Comparison of ENCODE assay signal across 16 cellular contexts in the genomic region with DNA sequence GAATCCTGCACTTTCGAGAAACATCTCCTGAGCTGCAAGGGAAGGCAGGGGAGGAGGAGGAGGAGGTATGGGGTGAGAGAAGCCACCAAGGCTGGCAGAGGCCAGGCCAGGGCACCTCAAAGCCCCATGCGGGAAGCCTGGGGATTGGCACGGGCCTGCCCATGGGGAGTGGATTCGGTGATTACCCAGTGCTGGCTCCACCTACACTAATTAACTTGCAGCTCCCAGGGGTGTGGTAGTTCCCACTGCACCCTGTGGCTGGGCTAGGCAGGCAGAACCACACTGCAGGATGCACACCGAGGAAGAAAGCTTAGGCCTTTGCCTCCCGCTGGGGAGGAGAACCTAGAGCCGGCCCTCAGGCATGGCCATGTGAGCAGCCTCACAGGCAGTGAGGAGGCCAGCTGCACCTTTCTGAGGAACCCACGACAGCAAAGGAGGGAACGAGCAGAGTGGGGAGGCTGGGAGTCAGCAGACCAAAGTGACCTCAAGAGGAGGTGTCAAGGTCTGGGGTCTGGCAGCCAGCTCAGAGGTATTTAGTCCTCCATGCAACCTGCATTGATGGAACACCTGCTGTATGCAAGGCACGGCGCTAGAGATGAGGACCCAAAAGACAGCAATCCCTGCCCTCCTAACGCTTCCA. TPM values are rescaled to one million over a fixed set of nuclear protein-coding genes. Genes with fewer than 3 reads are reported as not detected.
DNase-seq lines count a peak whose midpoint lies in the region; ATAC-seq, FAIRE-seq and TF ChIP-seq lines count a peak whose summit lies in the region.
"Had no signal": no experiment of that assay in that cellular context is flagged by ENCODE, and none has a peak within 500 bp of the region (broad histone marks: within the 10 kb centered on the region; RNA-seq: fewer than 3 reads in every experiment).

No MANE protein-coding gene starts in this region.

- H3K9ac ChIP-seq in HepG2 (ENCODE audit: insufficient read depth, low read depth, low read length) = no peak overlapping the region
- H3K9ac ChIP-seq in neuronal stem cell (ENCODE audit: low read depth, low read length, poor library complexity) = no peak overlapping the region
- H3K9ac ChIP-seq: GM23248 had no signal

- intact Hi-C loops in right lobe of liver (cut with DNase I) = no loop called here
- intact Hi-C loops in HepG2 (cut with micrococcal nuclease; ENCODE audit: unreplicated experiment) = no loop called here
- intact Hi-C loops in activated B cell treated with CpG ODN at 0.5 μM for 24 hours (cut with micrococcal nuclease) = no loop called here

- H3K4me2 ChIP-seq in HepG2 (ENCODE audit: low read depth, low read length) (no peak overlapping the region), neuronal stem cell (ENCODE audit: insufficient read depth, low read length, poor library complexity, severe bottlenecking) (no peak overlapping the region)

- H3K4me3 Mint-ChIP-seq in activated B cell treated with CpG ODN at 0.5 μM for 24 hours = no peak overlapping the region
- H3K4me3 Mint-ChIP-seq in activated CD4-positive, alpha-beta memory T cell treated with anti-CD3 and anti-CD28 coated beads, Interleukin-2, amount 10 ng/mL, durations not matched to agents 7 days and 5 days = no peak overlapping the region
- H3K4me3 Mint-ChIP-seq: CD4-positive, alpha-beta T cell had no signal

- H4K91ac ChIP-seq in neuronal stem cell (ENCODE audit: low read depth, low read length, poor library complexity) = peak overlapping the region; percentile 1

- H3K23ac ChIP-seq in neuronal stem cell (ENCODE audit: low read depth, low read length, poor library complexity) = peak overlapping the region; percentile 48

- H3K4me3 ChIP-seq in right lobe of liver (no peak overlapping the region), HepG2 (replicated peaks in 1 of 3; ENCODE audit: insufficient read depth in 1 of 3, low read depth in 2 of 3, low read length in 3 of 3) (no peak overlapping the region), neuronal stem cell (ENCODE audit: low read length in 2 of 2) (no peak overlapping the region), upper lobe of left lung (no peak overlapping the region)
- H3K4me3 ChIP-seq: GM12878, GM23248 had no signal

- no peak overlapping the region for H2BK12ac ChIP-seq in neuronal stem cell (ENCODE audit: low read length)

- H3K27me3 ChIP-seq in right lobe of liver (no peaks in the 10 kb centered on the region), HepG2 (ENCODE audit: control insufficient read depth in 1 of 2, insufficient read depth in 2 of 2, low read length in 2 of 2) (peaks cover 7 to 48% of the 10 kb centered on the region in 2 experiments; a peak in 4 of 5 replicates), neuronal stem cell (ENCODE audit: control insufficient read depth in 3 of 3, insufficient read depth in 3 of 3, low read depth in 1 of 3, low read length in 3 of 3) (peaks cover 0 to 31% (median 0%) of the 10 kb centered on the region in 3 experiments), upper lobe of left lung (no peaks in the 10 kb centered on the region)

- H3K4me1 ChIP-seq in right lobe of liver (no peaks in the 10 kb centered on the region), HepG2 (ENCODE audit: insufficient read depth, low read length) (no peaks in the 10 kb centered on the region), neuronal stem cell (ENCODE audit: control insufficient read depth in 2 of 2, insufficient read depth in 1 of 2, low read depth in 1 of 2, low read length in 2 of 2) (peaks cover 0 to 11% of the 10 kb centered on the region in 2 donors), upper lobe of left lung (peaks cover 0 to 11% (median 5%) of the 10 kb centered on the region in 4 donors)

- CTCF ChIA-PET in HepG2 (lab: Yijun Ruan, JAX; ENCODE audit: low intra/inter-chr PET ratio, low total read pairs) = no interaction called here
- CTCF ChIA-PET in activated B cell treated with CpG ODN at 0.5 μM for 24 hours (lab: Charles Lee) = no interaction called here
- CTCF ChIA-PET in activated CD4-positive, alpha-beta memory T cell treated with anti-CD3 and anti-CD28 coated beads, Interleukin-2, amount 10 ng/mL, durations not matched to agents 7 days and 5 days (lab: Charles Lee) = no interaction called here

- H2AK5ac ChIP-seq in neuronal stem cell (ENCODE audit: low read depth, low read length) = no peak overlapping the region

- no peak overlapping the region for H4K8ac ChIP-seq in neuronal stem cell (ENCODE audit: low read depth, low read length)

- peak overlapping the region; percentile 70 for H2BK5ac ChIP-seq in neuronal stem cell (ENCODE audit: low read length)

- TF ChIP-seq CTCF in right lobe of liver (IDR thresholded peaks at IDR 0.05) (no peak), HepG2 (CRISPR knock-in tag; IDR thresholded peaks at IDR 0.05) (no peak), activated B cell treated with CpG ODN at 0.5 μM for 24 hours (IDR thresholded peaks at IDR 0.05) (no peak), upper lobe of left lung (IDR thresholded peaks at IDR 0.05) (no peak)

- TF ChIP-seq POLR2A in right lobe of liver (IDR thresholded peaks at IDR 0.05) (no peak), HepG2 (IDR thresholded peaks at IDR 0.05; ENCODE audit: insufficient read depth in 1 of 2, low read depth in 2 of 2, low read length in 2 of 2) (no peak), upper lobe of left lung (IDR thresholded peaks at IDR 0.05) (no peak)

- no peaks in the 10 kb centered on the region for H3K79me2 ChIP-seq in HepG2 (ENCODE audit: insufficient read depth, low read length)

- H3K27ac Mint-ChIP-seq in activated B cell treated with CpG ODN at 0.5 μM for 24 hours = no peak overlapping the region
- H3K27ac Mint-ChIP-seq in activated CD4-positive, alpha-beta memory T cell treated with anti-CD3 and anti-CD28 coated beads, Interleukin-2, amount 10 ng/mL, durations not matched to agents 7 days and 5 days = no peak overlapping the region
- H3K27ac Mint-ChIP-seq: CD4-positive, alpha-beta T cell had no signal

- H3K9me3 ChIP-seq in right lobe of liver (no peaks in the 10 kb centered on the region), HepG2 (ENCODE audit: low read length) (no peaks in the 10 kb centered on the region), neuronal stem cell (replicated peaks in 1 of 2; ENCODE audit: control insufficient read depth in 2 of 2, insufficient read depth in 1 of 2, low read depth in 1 of 2, low read length in 2 of 2) (peaks cover 0 to 2% of the 10 kb centered on the region in 2 donors), upper lobe of left lung (no peaks in the 10 kb centered on the region)

- peak; percentile 13 to 35 (median 27) for DNase-seq in right lobe of liver
- DNase-seq in HepG2 (ENCODE audit: low spot score) = no peak
- peak; percentile 9 for DNase-seq in activated B cell treated with CpG ODN at 0.5 μM for 24 hours
- DNase-seq in neuronal stem cell (ENCODE audit: low spot score) = no peak
- no peak for DNase-seq in upper lobe of left lung
- DNase-seq in activated CD4-positive, alpha-beta memory T cell treated with anti-CD3 and anti-CD28 coated beads, Interleukin-2, amount 10 ng/mL, durations not matched to agents 7 days and 5 days = no peak
- DNase-seq: ACHN; Calu3; CD4-positive, alpha-beta T cell; GM23248; NCI-H1417 treated with DMSO at 0.1 percent for 48 hours; NCI-H345; NCI-H748 treated with DMSO at 0.1 percent for 48 hours; PC-3 had no signal

- FAIRE-seq in HepG2 (lab: Jason Lieb, UNC) = no peak
- FAIRE-seq: GM12878 had no signal

- peak overlapping the region; percentile 60 for H3K18ac ChIP-seq in neuronal stem cell (ENCODE audit: low read length)

- H3K79me1 ChIP-seq in neuronal stem cell (ENCODE audit: low read depth, low read length) = no peaks in the 10 kb centered on the region

- H3K36me3 Mint-ChIP-seq in activated B cell treated with CpG ODN at 0.5 μM for 24 hours (ENCODE audit: low read depth) = no peaks in the 10 kb centered on the region
- no peaks in the 10 kb centered on the region for H3K36me3 Mint-ChIP-seq in activated CD4-positive, alpha-beta memory T cell treated with anti-CD3 and anti-CD28 coated beads, Interleukin-2, amount 10 ng/mL, durations not matched to agents 7 days and 5 days (ENCODE audit: low read depth)

- H2AFZ ChIP-seq in HepG2 (ENCODE audit: low read length) (no peak overlapping the region), neuronal stem cell (ENCODE audit: low read length) (no peak overlapping the region)
- H2AFZ ChIP-seq: GM23248 had no signal

- peaks cover 2% of the 10 kb centered on the region for H3K27me3 Mint-ChIP-seq in activated B cell treated with CpG ODN at 0.5 μM for 24 hours
- no peaks in the 10 kb centered on the region for H3K27me3 Mint-ChIP-seq in activated CD4-positive, alpha-beta memory T cell treated with anti-CD3 and anti-CD28 coated beads, Interleukin-2, amount 10 ng/mL, durations not matched to agents 7 days and 5 days

- H2BK120ac ChIP-seq in neuronal stem cell (ENCODE audit: low read depth, low read length) = no peak overlapping the region

- in situ Hi-C loops in HepG2 (cut with HindIII; ENCODE audit: extremely low pct_ligation_motif_present, low pct_unique_long_range_greater_than_20kb) = no loop called here

- BruUV-seq in HepG2 (replicated peaks; lab: Mats Ljungman, UMichigan) = no TSS peak

- ATAC-seq in right lobe of liver (no peak), HepG2 (no peak), activated B cell treated with CpG ODN at 0.5 μM for 24 hours (ENCODE audit: low read depth) (no peak), HG03442 (IDR thresholded peaks at IDR 0.05; ENCODE audit: unreplicated experiment) (no peak), upper lobe of left lung (ENCODE audit: low FRiP score in 2 of 2) (no peak)
- ATAC-seq: GM12878, PC-3 had no signal

- peaks cover 3% of the 10 kb centered on the region for H3K9me3 Mint-ChIP-seq in activated B cell treated with CpG ODN at 0.5 μM for 24 hours
- no peaks in the 10 kb centered on the region for H3K9me3 Mint-ChIP-seq in activated CD4-positive, alpha-beta memory T cell treated with anti-CD3 and anti-CD28 coated beads, Interleukin-2, amount 10 ng/mL, durations not matched to agents 7 days and 5 days
- H3K9me3 Mint-ChIP-seq: CD4-positive, alpha-beta T cell had no signal

- H3K4ac ChIP-seq in neuronal stem cell (ENCODE audit: low read length) = no peak overlapping the region

- H4K20me1 ChIP-seq in HepG2 (ENCODE audit: insufficient read depth, low read length) = no peaks in the 10 kb centered on the region

- WGBS in right lobe of liver (ENCODE audit: insufficient coverage, low coverage, low lambda C conversion rate, missing lambda C conversion rate) = 81% methylated on average over 3 of the region's 12 CpGs
- 4% methylated on average over 6 of the region's 12 CpGs for WGBS in HepG2 (ENCODE audit: low lambda C conversion rate)
- no CpG with 5 or more reads among the region's 12 CpGs for WGBS in neuronal stem cell (ENCODE audit: extremely low coverage in 2 of 2, insufficient read length in 2 of 2, insufficient replicate concordance in 1 of 2), 2 donors
- WGBS in upper lobe of left lung, 2 donors = 83 to 84% methylated on average over 9 to 11 of the region's 12 CpGs

- TF ChIP-seq EP300 in HepG2 (IDR thresholded peaks at IDR 0.05; ENCODE audit: low read depth in 2 of 2, low read length in 2 of 2) = no peak
- TF ChIP-seq EP300 in HepG2 (CRISPR knock-in tag; IDR thresholded peaks at IDR 0.05; ENCODE audit: borderline replicate concordance) = no peak
- TF ChIP-seq EP300 in upper lobe of left lung (IDR thresholded peaks at IDR 0.05) = no peak

- peak overlapping the region; percentile 90 for H3K14ac ChIP-seq in neuronal stem cell (ENCODE audit: low read length)

- H3K27ac ChIP-seq in right lobe of liver = no peak overlapping the region
- H3K27ac ChIP-seq in HepG2 (ENCODE audit: extremely low read length, insufficient read depth, low read length) = no peak overlapping the region
- no peak overlapping the region for H3K27ac ChIP-seq in neuronal stem cell (replicated peaks; ENCODE audit: low read length)
- no peak overlapping the region for H3K27ac ChIP-seq in upper lobe of left lung
- H3K27ac ChIP-seq: GM23248 had no signal

- TF ChIP-seq RAD21 in HepG2 (CRISPR knock-in tag; IDR thresholded peaks at IDR 0.05) = no peak

- H2BK15ac ChIP-seq in neuronal stem cell (ENCODE audit: low read length) = no peak overlapping the region

- POLR2A ChIA-PET in HepG2 (lab: Yijun Ruan, JAX) = no interaction called here
- POLR2A ChIA-PET in activated B cell treated with CpG ODN at 0.5 μM for 24 hours (lab: Charles Lee) = no interaction called here
- POLR2A ChIA-PET in activated CD4-positive, alpha-beta memory T cell treated with anti-CD3 and anti-CD28 coated beads, Interleukin-2, amount 10 ng/mL, durations not matched to agents 7 days and 5 days (lab: Charles Lee) = no interaction called here

- H3K36me3 ChIP-seq in right lobe of liver (no peaks in the 10 kb centered on the region), HepG2 (replicated peaks in 1 of 2; ENCODE audit: control insufficient read depth in 1 of 2, insufficient read depth in 2 of 2, low read length in 2 of 2) (no peaks in the 10 kb centered on the region), neuronal stem cell (replicated peaks in 1 of 2; ENCODE audit: control insufficient read depth in 2 of 2, insufficient read depth in 2 of 2, low read length in 2 of 2) (no peaks in the 10 kb centered on the region), upper lobe of left lung (no peaks in the 10 kb centered on the region)

- H3K4me1 Mint-ChIP-seq in activated B cell treated with CpG ODN at 0.5 μM for 24 hours = no peaks in the 10 kb centered on the region
- H3K4me1 Mint-ChIP-seq in activated CD4-positive, alpha-beta memory T cell treated with anti-CD3 and anti-CD28 coated beads, Interleukin-2, amount 10 ng/mL, durations not matched to agents 7 days and 5 days = no peaks in the 10 kb centered on the region

RNA-seq across cellular contexts. Expression of a gene that starts 27.2 kb away (rescaled TPM):
- total RNA-seq in right lobe of liver = 1 to 10 TPM in 2 of 6 experiments, under 1 TPM in 4; 0.05 to 1.9 (median 0.81) TPM
- not detected in 2 replicates for total RNA-seq in HepG2 (2016; rRNA removed; fragmentation: Illumina TruSeq; extraction: Trizol)
- not detected in 2 replicates for total RNA-seq in HepG2 (2016; cell fraction: cytosol; rRNA removed; fragmentation: Illumina TruSeq; extraction: Trizol; ENCODE audit: low read depth)
- total RNA-seq in HepG2 (2016; cell fraction: insoluble cytoplasmic fraction; rRNA removed; fragmentation: Illumina TruSeq; extraction: Trizol) = not detected in 2 replicates
- total RNA-seq in HepG2 (2016; cell fraction: membrane; rRNA removed; fragmentation: Illumina TruSeq; extraction: Trizol) = not detected in 2 replicates
- not detected in 2 replicates for total RNA-seq in HepG2 (2016; cell fraction: nucleus; rRNA removed; fragmentation: Illumina TruSeq; extraction: Trizol)
- 0.03 and 0.05 TPM in 2 replicates for polyA plus RNA-seq in HepG2 (2011; rRNA removed)
- 0.01 and 0.03 TPM in 2 replicates for polyA plus RNA-seq in HepG2 (2011; cell fraction: cytosol; rRNA removed)
- polyA plus RNA-seq in HepG2 (2011; cell fraction: nucleus; rRNA removed) = not detected in 2 replicates
- polyA plus RNA-seq in HepG2 (2012) = not detected in 2 replicates
- polyA plus RNA-seq in HepG2 (2016; cell fraction: cytosol; fragmentation: Illumina TruSeq; extraction: Trizol; ENCODE audit: low read depth) = not detected in 2 replicates
- polyA plus RNA-seq in HepG2 (2016; cell fraction: insoluble cytoplasmic fraction; fragmentation: Illumina TruSeq; extraction: Trizol; ENCODE audit: low read depth) = not detected in 2 replicates
- polyA plus RNA-seq in HepG2 (2016; cell fraction: membrane; fragmentation: Illumina TruSeq; extraction: Trizol; ENCODE audit: low read depth) = not detected in 2 replicates
- not detected in 2 replicates for polyA plus RNA-seq in HepG2 (2016; cell fraction: nucleus; fragmentation: Illumina TruSeq; extraction: Trizol; ENCODE audit: insufficient read depth, low read depth)
- polyA minus RNA-seq in HepG2 (2011; rRNA and poly(A)+ RNA removed; ENCODE audit: low replicate concordance) = 5.3 TPM in 1 of 2 replicates, not detected in the other
- not detected in 2 replicates for polyA minus RNA-seq in HepG2 (2011; cell fraction: cytosol; rRNA and poly(A)+ RNA removed)
- 0.25 TPM in 1 of 2 replicates, not detected in the other for polyA minus RNA-seq in HepG2 (2011; cell fraction: nucleus; rRNA and poly(A)+ RNA removed)
- not detected in 2 replicates for total RNA-seq in activated B cell treated with CpG ODN at 0.5 μM for 24 hours
- 0.70 TPM for polyA plus RNA-seq in neuronal stem cell (2013, experiment 1 of 2)
- polyA plus RNA-seq in neuronal stem cell (2013, experiment 2 of 2) = 0.89 TPM
- 1 to 10 TPM; 1.5 to 5.2 (median 3.2) TPM for total RNA-seq in upper lobe of left lung
- not detected for total RNA-seq in activated CD4-positive, alpha-beta memory T cell treated with anti-CD3 and anti-CD28 coated beads, Interleukin-2, amount 10 ng/mL, durations not matched to agents 7 days and 5 days
- total RNA-seq: Calu3; CD4-positive, alpha-beta T cell; GM23248; PC-3 had no signal
- polyA plus RNA-seq: GM23248 had no signal

Comparison
In these comparisons a context has a peak if more than half of its experiments do, and no peak if none do; other contexts are left out.
1. DNase-seq: peak in right lobe of liver (3 of 3) and activated B cell treated with CpG ODN at 0.5 μM for 24 hours (single experiment); none in HepG2 (single experiment), neuronal stem cell (single experiment), upper lobe of left lung (0 of 2) and activated CD4-positive, alpha-beta memory T cell treated with anti-CD3 and anti-CD28 coated beads, Interleukin-2, amount 10 ng/mL, durations not matched to agents 7 days and 5 days (single experiment).